1 cellular context compared by ENCODE assay signal in the genomic region with DNA sequence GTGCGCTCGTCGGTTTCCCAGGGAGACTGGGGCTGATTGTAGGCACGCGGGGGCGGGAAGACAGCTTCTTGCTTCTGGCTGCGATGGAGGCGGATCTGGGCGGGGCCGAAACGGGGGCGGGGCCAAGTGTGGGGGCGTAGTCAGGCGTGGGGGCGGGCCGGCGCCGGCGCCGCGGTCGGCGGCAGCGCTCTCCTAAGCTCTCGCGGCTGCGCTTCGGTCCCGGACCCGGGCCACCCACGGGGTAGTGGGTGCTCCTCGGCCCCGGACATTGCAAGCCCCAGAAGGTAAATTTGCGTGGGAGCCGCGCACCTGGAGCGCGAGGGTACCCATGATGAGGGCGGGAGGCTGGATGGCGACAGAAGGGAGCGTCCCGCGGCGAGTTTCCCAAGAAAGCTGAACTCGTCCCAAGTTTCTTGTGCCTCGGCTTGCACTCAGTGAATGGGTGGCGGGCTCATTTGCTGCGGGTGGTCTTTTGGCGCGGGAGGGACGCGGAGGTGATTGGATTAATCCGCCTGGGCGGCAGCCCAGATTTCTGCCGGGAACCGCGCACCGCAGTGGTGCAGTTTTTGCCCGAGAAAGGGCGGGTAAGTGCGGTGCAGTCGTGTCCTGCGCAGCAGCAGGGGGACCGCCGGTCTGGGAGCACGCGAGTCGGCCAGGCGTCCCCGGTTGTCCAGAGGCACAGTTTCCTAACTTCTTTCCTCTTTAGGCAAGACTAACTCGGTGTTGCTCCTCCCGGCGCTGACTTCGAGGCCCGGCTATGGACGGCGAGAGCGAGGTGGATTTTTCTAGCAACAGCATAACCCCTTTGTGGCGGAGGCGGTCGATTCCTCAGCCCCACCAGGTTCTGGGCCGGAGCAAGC.
TF ChIP-seq lines count a peak whose summit lies in the region.

A gene with protein sequence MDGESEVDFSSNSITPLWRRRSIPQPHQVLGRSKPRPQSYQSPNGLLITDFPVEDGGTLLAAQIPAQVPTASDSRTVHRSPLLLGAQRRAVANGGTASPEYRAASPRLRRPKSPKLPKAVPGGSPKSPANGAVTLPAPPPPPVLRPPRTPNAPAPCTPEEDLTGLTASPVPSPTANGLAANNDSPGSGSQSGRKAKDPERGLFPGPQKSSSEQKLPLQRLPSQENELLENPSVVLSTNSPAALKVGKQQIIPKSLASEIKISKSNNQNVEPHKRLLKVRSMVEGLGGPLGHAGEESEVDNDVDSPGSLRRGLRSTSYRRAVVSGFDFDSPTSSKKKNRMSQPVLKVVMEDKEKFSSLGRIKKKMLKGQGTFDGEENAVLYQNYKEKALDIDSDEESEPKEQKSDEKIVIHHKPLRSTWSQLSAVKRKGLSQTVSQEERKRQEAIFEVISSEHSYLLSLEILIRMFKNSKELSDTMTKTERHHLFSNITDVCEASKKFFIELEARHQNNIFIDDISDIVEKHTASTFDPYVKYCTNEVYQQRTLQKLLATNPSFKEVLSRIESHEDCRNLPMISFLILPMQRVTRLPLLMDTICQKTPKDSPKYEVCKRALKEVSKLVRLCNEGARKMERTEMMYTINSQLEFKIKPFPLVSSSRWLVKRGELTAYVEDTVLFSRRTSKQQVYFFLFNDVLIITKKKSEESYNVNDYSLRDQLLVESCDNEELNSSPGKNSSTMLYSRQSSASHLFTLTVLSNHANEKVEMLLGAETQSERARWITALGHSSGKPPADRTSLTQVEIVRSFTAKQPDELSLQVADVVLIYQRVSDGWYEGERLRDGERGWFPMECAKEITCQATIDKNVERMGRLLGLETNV (plus strand): TSS at position 155 of the 860 bp plus-strand sequence. CDS start 603 bp downstream, at position 758.

TF ChIP-seq in neural cell, 6 proteins besides CTCF, POLR2A, EP300 and RAD21:
- TF ChIP-seq, protein P1, sequence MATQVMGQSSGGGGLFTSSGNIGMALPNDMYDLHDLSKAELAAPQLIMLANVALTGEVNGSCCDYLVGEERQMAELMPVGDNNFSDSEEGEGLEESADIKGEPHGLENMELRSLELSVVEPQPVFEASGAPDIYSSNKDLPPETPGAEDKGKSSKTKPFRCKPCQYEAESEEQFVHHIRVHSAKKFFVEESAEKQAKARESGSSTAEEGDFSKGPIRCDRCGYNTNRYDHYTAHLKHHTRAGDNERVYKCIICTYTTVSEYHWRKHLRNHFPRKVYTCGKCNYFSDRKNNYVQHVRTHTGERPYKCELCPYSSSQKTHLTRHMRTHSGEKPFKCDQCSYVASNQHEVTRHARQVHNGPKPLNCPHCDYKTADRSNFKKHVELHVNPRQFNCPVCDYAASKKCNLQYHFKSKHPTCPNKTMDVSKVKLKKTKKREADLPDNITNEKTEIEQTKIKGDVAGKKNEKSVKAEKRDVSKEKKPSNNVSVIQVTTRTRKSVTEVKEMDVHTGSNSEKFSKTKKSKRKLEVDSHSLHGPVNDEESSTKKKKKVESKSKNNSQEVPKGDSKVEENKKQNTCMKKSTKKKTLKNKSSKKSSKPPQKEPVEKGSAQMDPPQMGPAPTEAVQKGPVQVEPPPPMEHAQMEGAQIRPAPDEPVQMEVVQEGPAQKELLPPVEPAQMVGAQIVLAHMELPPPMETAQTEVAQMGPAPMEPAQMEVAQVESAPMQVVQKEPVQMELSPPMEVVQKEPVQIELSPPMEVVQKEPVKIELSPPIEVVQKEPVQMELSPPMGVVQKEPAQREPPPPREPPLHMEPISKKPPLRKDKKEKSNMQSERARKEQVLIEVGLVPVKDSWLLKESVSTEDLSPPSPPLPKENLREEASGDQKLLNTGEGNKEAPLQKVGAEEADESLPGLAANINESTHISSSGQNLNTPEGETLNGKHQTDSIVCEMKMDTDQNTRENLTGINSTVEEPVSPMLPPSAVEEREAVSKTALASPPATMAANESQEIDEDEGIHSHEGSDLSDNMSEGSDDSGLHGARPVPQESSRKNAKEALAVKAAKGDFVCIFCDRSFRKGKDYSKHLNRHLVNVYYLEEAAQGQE (IDR thresholded peaks at IDR 0.05; ENCODE audit: borderline replicate concordance), result no peak
- TF ChIP-seq MXI1 (conservative IDR thresholded peaks at IDR 0.05; ENCODE audit: poor library complexity, severe bottlenecking) (no peak), SMC3 (conservative IDR thresholded peaks at IDR 0.05; ENCODE audit: poor library complexity) (peak; percentile 2), EZH2 (IDR thresholded peaks at IDR 0.05; ENCODE audit: borderline replicate concordance, insufficient read depth, low read length, poor library complexity, severe bottlenecking) (peak; percentile 14)
